In the genomic region with DNA sequence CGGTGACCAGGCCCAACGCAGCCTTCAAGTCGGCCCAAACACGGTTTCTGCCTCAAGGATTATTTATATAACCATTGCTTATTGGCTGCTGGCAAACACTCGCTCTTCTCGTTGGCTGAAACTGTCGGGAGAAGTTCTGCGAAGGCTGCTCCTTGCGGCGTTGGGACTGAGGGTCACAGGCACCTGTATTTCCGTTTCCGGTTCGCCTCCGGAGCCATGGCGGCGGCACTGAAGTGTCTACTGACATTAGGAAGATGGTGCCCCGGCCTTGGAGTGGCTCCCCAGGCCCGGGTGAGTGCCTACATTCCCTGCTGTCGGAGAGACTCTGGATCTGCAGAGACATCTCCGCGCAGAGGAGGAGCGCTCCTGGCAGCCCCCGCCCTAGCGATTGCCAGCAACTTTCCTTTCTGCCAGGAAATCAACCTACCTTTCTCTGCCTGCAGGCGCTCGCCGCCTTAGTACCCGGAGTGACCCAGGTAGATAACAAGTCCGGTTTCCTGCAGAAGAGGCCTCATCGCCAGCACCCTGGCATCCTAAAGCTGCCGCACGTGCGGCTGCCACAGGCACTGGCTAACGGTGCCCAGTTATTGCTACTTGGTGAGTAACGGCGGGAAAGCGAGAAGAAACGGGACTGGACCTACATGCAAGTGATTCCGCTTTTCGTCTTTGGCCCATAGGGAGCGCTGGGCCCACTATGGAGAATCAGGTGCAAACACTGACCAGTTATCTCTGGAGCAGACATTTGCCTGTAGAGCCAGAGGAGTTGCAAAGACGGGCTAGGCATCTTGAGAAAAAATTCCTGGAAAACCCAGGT, we compare ENCODE assay signal across 1 cellular context.
TF ChIP-seq lines count a peak whose summit lies in the region.

Gene METTL17, plus strand, starts transcription at position 194 of the 814 bp plus-strand sequence. Its CDS starts 23 bp downstream, at position 217.

TF ChIP-seq in HepG2, 621 proteins besides CTCF, POLR2A, EP300 and RAD21 (continued from another document and continues in another):
- TF ChIP-seq PAXIP1 (CRISPR knock-in tag; conservative IDR thresholded peaks at IDR 0.05) = peak; percentile 28; the same call in 1 of the 2 replicates
- TF ChIP-seq BATF2 (CRISPR knock-in tag; IDR thresholded peaks at IDR 0.05) = no peak
- peak; percentile 70 for TF ChIP-seq UBTF (CRISPR knock-in tag; IDR thresholded peaks at IDR 0.05)
- TF ChIP-seq CENPBD1 (CRISPR knock-in tag; IDR thresholded peaks at IDR 0.05; ENCODE audit: borderline replicate concordance, low read depth) = no peak
- no peak; the same call in 1 of the 2 replicates for TF ChIP-seq PPARG (CRISPR knock-in tag; conservative IDR thresholded peaks at IDR 0.05)
- peak; percentile 79; the same call in 1 of the 2 replicates for TF ChIP-seq SIN3B (IDR thresholded peaks at IDR 0.05; ENCODE audit: low read length)
- peak; percentile 61 for TF ChIP-seq CREB1 (IDR thresholded peaks at IDR 0.05)
- peak; percentile 87 for TF ChIP-seq CREB1 (CRISPR knock-in tag; IDR thresholded peaks at IDR 0.05)
- TF ChIP-seq HES4 (CRISPR knock-in tag; IDR thresholded peaks at IDR 0.05; ENCODE audit: borderline replicate concordance) = peak; percentile 43; the same call in 1 of the 2 replicates
- TF ChIP-seq ARNTL (CRISPR knock-in tag; IDR thresholded peaks at IDR 0.05) = peak; percentile 51
- no peak for TF ChIP-seq THYN1 (CRISPR knock-in tag; IDR thresholded peaks at IDR 0.05; ENCODE audit: borderline replicate concordance, low read depth)
- TF ChIP-seq, protein P1, sequence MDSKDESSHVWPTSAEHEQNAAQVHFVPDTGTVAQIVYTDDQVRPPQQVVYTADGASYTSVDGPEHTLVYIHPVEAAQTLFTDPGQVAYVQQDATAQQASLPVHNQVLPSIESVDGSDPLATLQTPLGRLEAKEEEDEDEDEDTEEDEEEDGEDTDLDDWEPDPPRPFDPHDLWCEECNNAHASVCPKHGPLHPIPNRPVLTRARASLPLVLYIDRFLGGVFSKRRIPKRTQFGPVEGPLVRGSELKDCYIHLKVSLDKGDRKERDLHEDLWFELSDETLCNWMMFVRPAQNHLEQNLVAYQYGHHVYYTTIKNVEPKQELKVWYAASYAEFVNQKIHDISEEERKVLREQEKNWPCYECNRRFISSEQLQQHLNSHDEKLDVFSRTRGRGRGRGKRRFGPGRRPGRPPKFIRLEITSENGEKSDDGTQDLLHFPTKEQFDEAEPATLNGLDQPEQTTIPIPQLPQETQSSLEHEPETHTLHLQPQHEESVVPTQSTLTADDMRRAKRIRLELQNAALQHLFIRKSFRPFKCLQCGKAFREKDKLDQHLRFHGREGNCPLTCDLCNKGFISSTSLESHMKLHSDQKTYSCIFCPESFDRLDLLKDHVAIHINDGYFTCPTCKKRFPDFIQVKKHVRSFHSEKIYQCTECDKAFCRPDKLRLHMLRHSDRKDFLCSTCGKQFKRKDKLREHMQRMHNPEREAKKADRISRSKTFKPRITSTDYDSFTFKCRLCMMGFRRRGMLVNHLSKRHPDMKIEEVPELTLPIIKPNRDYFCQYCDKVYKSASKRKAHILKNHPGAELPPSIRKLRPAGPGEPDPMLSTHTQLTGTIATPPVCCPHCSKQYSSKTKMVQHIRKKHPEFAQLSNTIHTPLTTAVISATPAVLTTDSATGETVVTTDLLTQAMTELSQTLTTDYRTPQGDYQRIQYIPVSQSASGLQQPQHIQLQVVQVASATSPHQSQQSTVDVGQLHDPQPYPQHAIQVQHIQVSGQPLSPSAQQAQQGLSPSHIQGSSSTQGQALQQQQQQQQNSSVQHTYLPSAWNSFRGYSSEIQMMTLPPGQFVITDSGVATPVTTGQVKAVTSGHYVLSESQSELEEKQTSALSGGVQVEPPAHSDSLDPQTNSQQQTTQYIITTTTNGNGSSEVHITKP (CRISPR knock-in tag; IDR thresholded peaks at IDR 0.05; ENCODE audit: low read depth) = peak; percentile 62; the same call in 1 of the 2 replicates
- TF ChIP-seq ZNF878 (CRISPR knock-in tag; IDR thresholded peaks at IDR 0.05) = no peak
- no peak for TF ChIP-seq XRCC5 (optimal IDR thresholded peaks at IDR 0.05; ENCODE audit: low read length)
- TF ChIP-seq DRAP1 (CRISPR knock-in tag; IDR thresholded peaks at IDR 0.05) = peak; percentile 74
- TF ChIP-seq KMT2B (CRISPR knock-in tag; IDR thresholded peaks at IDR 0.05) = peak; percentile 78; the same call in 1 of the 2 replicates
- 0 out of 2 replicates have a peak, but pooled peaks have one; percentile 12 for TF ChIP-seq GATAD2A (CRISPR knock-in tag; IDR thresholded peaks at IDR 0.05)
- TF ChIP-seq ZNF619 (CRISPR knock-in tag; IDR thresholded peaks at IDR 0.05) = peak; percentile 67
- no peak for TF ChIP-seq RARA (CRISPR knock-in tag; IDR thresholded peaks at IDR 0.05)
- TF ChIP-seq ZNF33B (CRISPR knock-in tag; IDR thresholded peaks at IDR 0.05) = no peak; the same call in 1 of the 2 replicates
- TF ChIP-seq RAD51 (IDR thresholded peaks at IDR 0.05; ENCODE audit: borderline replicate concordance) = no peak
- TF ChIP-seq ATF7 (IDR thresholded peaks at IDR 0.05) = no peak
- no peak for TF ChIP-seq ATF7 (CRISPR knock-in tag; IDR thresholded peaks at IDR 0.05)
- TF ChIP-seq ZNF670 (CRISPR knock-in tag; IDR thresholded peaks at IDR 0.05; ENCODE audit: borderline replicate concordance) = no peak
- TF ChIP-seq CBFB (CRISPR knock-in tag; IDR thresholded peaks at IDR 0.05) = peak; percentile 61; the same call in 1 of the 2 replicates
- TF ChIP-seq KAT8 (CRISPR knock-in tag; IDR thresholded peaks at IDR 0.05) = peak; percentile 94
- TF ChIP-seq ZNF350 (CRISPR knock-in tag; IDR thresholded peaks at IDR 0.05; ENCODE audit: borderline replicate concordance, low read depth) = peak; percentile 86
- TF ChIP-seq RELA (CRISPR knock-in tag; IDR thresholded peaks at IDR 0.05) = no peak
- TF ChIP-seq RBM22 (optimal IDR thresholded peaks at IDR 0.05; ENCODE audit: low read length) = no peak
- no peak for TF ChIP-seq JUNB (CRISPR knock-in tag; IDR thresholded peaks at IDR 0.05; ENCODE audit: borderline replicate concordance)
- peak; percentile 81; the same call in 1 of the 2 replicates for TF ChIP-seq THAP7 (CRISPR knock-in tag; IDR thresholded peaks at IDR 0.05)
- TF ChIP-seq, protein P2, sequence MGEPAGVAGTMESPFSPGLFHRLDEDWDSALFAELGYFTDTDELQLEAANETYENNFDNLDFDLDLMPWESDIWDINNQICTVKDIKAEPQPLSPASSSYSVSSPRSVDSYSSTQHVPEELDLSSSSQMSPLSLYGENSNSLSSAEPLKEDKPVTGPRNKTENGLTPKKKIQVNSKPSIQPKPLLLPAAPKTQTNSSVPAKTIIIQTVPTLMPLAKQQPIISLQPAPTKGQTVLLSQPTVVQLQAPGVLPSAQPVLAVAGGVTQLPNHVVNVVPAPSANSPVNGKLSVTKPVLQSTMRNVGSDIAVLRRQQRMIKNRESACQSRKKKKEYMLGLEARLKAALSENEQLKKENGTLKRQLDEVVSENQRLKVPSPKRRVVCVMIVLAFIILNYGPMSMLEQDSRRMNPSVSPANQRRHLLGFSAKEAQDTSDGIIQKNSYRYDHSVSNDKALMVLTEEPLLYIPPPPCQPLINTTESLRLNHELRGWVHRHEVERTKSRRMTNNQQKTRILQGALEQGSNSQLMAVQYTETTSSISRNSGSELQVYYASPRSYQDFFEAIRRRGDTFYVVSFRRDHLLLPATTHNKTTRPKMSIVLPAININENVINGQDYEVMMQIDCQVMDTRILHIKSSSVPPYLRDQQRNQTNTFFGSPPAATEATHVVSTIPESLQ (CRISPR knock-in tag; conservative IDR thresholded peaks at IDR 0.05) = no peak
- TF ChIP-seq, protein P3, sequence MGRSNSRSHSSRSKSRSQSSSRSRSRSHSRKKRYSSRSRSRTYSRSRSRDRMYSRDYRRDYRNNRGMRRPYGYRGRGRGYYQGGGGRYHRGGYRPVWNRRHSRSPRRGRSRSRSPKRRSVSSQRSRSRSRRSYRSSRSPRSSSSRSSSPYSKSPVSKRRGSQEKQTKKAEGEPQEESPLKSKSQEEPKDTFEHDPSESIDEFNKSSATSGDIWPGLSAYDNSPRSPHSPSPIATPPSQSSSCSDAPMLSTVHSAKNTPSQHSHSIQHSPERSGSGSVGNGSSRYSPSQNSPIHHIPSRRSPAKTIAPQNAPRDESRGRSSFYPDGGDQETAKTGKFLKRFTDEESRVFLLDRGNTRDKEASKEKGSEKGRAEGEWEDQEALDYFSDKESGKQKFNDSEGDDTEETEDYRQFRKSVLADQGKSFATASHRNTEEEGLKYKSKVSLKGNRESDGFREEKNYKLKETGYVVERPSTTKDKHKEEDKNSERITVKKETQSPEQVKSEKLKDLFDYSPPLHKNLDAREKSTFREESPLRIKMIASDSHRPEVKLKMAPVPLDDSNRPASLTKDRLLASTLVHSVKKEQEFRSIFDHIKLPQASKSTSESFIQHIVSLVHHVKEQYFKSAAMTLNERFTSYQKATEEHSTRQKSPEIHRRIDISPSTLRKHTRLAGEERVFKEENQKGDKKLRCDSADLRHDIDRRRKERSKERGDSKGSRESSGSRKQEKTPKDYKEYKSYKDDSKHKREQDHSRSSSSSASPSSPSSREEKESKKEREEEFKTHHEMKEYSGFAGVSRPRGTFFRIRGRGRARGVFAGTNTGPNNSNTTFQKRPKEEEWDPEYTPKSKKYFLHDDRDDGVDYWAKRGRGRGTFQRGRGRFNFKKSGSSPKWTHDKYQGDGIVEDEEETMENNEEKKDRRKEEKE (IDR thresholded peaks at IDR 0.05) = no peak
- no peak for TF ChIP-seq CBX1 (IDR thresholded peaks at IDR 0.05; ENCODE audit: low read depth)
